27 cellular contexts compared by ENCODE assay signal in genomic region chr2:80322958-80323357, GRCh38. TPM values are rescaled to one million over a fixed set of nuclear protein-coding genes. Genes with fewer than 3 reads are reported as not detected.
"Had no signal": no experiment of that assay in that cellular context is flagged by ENCODE, and none has a peak within 500 bp of the region (broad histone marks: within the 10 kb centered on the region; RNA-seq: fewer than 3 reads in every experiment).

No MANE protein-coding gene starts in this region.

- H3K4me3 Mint-ChIP-seq: activated T-cell treated with anti-CD3 and anti-CD28 coated beads, Interleukin-2, amount 50 U/mL, for 72 hours; naive thymus-derived CD8-positive, alpha-beta T cell; stimulated activated naive B cell treated with anti-CD40 and anti-IgM and Interleukin-4, amounts not matched to agents 10 μg/mL and 1 μg/mL and 100 μg/mL, for 72 hours had no signal

- H3K27ac Mint-ChIP-seq: activated T-cell treated with anti-CD3 and anti-CD28 coated beads, Interleukin-2, amount 50 U/mL, for 72 hours; naive thymus-derived CD8-positive, alpha-beta T cell; stimulated activated naive B cell treated with anti-CD40 and anti-IgM and Interleukin-4, amounts not matched to agents 10 μg/mL and 1 μg/mL and 100 μg/mL, for 72 hours had no signal

- DNase-seq: activated CD4-positive, alpha-beta T cell treated with anti-CD3 and anti-CD28 coated beads, Interleukin-2, amount 50 U/mL, for 4 hours; activated effector memory CD4-positive, alpha-beta T cell treated with anti-CD3 and anti-CD28 coated beads, Interleukin-2, amount 50 U/mL, for 16 hours; activated naive CD4-positive, alpha-beta T cell treated with anti-CD3 and anti-CD28 coated beads, Interleukin-2, amount 50 U/mL, for 16 hours; activated T-cell treated with anti-CD3 and anti-CD28 coated beads, Interleukin-2, amount 50 U/mL, for 72 hours; aorta; effector CD4-positive, alpha-beta T cell; heart right ventricle; left cardiac atrium; mesenchymal stem cell; naive thymus-derived CD8-positive, alpha-beta T cell; sigmoid colon; spleen; stimulated activated CD4-positive, alpha-beta T cell treated with anti-CD3 and anti-CD28 coated beads, Interleukin-4, amount 100 ng/mL, for 4 hours; stimulated activated naive B cell treated with anti-CD40 and anti-IgM and Interleukin-4, amounts not matched to agents 10 μg/mL and 1 μg/mL and 100 μg/mL, for 72 hours; T-helper 1 cell; T1000; upper lobe of right lung had no signal

- H3K4me1 ChIP-seq: pancreas, sigmoid colon, spleen, upper lobe of right lung had no signal

- H3K9me3 Mint-ChIP-seq: stimulated activated naive B cell treated with anti-CD40 and anti-IgM and Interleukin-4, amounts not matched to agents 10 μg/mL and 1 μg/mL and 100 μg/mL, for 72 hours had no signal

- ATAC-seq: activated CD4-positive, CD25-positive, alpha-beta regulatory T cell treated with anti-CD3 and anti-CD28 coated beads, Interleukin-2, amount 50 U/mL, for 24 hours; activated T-cell treated with anti-CD3 and anti-CD28 coated beads, Interleukin-2, amount 50 U/mL, for 72 hours; gastroesophageal sphincter; heart right ventricle; left cardiac atrium; naive thymus-derived CD8-positive, alpha-beta T cell; stimulated activated naive B cell treated with anti-CD40 and anti-IgM and Interleukin-4, amounts not matched to agents 10 μg/mL and 1 μg/mL and 100 μg/mL, for 72 hours; upper lobe of right lung had no signal

- H3K4me1 Mint-ChIP-seq: naive thymus-derived CD8-positive, alpha-beta T cell; stimulated activated naive B cell treated with anti-CD40 and anti-IgM and Interleukin-4, amounts not matched to agents 10 μg/mL and 1 μg/mL and 100 μg/mL, for 72 hours had no signal

- H3K4me3 ChIP-seq: coronary artery, esophagus muscularis mucosa, gastroesophageal sphincter, heart right ventricle, pancreas, sigmoid colon, spleen, thoracic aorta, upper lobe of right lung had no signal

- H3K36me3 ChIP-seq: esophagus muscularis mucosa, gastroesophageal sphincter, heart right ventricle, neutrophil, pancreas, sigmoid colon, spleen, thoracic aorta, upper lobe of right lung had no signal

- FAIRE-seq: endothelial cell of umbilical vein, islet of Langerhans, pancreas had no signal

- H3K36me3 Mint-ChIP-seq: naive thymus-derived CD8-positive, alpha-beta T cell; stimulated activated naive B cell treated with anti-CD40 and anti-IgM and Interleukin-4, amounts not matched to agents 10 μg/mL and 1 μg/mL and 100 μg/mL, for 72 hours had no signal

- H3K27ac ChIP-seq: coronary artery, esophagus muscularis mucosa, gastroesophageal sphincter, heart right ventricle, neutrophil, pancreas, sigmoid colon, spleen, thoracic aorta, upper lobe of right lung had no signal

- H3K9me3 ChIP-seq: esophagus muscularis mucosa, gastroesophageal sphincter, heart right ventricle, neutrophil, pancreas, sigmoid colon, spleen, thoracic aorta, upper lobe of right lung had no signal

- H3K27me3 ChIP-seq: pancreas had no signal

RNA-seq across cellular contexts. Expression of gene LRRTM1, which starts 18.4 kb away (rescaled TPM):
- total RNA-seq: activated CD8-positive, alpha-beta memory T cell treated with anti-CD3 and anti-CD28 coated beads for 36 hours; activated T-cell treated with anti-CD3 and anti-CD28 coated beads, Interleukin-2, amount 50 U/mL, for 72 hours; endothelial cell of umbilical vein; naive thymus-derived CD8-positive, alpha-beta T cell; spleen; thoracic aorta; upper lobe of right lung had no signal
- polyA plus RNA-seq: aorta; endothelial cell of umbilical vein; naive thymus-derived CD8-positive, alpha-beta T cell had no signal
